ENCODE assay signal across 1 cellular context in the genomic region with DNA sequence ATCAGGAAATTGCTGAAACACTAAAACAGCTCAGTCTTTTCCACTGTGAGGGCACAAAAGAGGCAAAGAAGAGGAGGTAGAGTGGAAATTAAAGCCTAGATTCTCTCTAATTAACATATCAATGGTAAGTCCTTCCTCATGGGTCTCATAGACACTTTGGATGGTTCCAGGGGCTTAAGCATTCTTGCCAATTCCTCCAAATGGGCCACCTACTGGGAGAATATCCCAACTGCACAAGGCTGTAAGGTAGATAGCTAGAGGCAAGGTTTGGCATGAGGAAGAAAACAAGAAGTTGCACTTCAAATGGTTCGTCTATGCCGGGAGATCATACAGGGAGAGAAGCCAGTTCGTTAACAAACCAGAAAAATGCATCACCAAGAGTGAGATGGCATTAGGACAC.
TF ChIP-seq lines count a peak whose summit lies in the region.

No MANE protein-coding gene starts in this region.

TF ChIP-seq in H1, 55 proteins besides CTCF, POLR2A, EP300 and RAD21:
- TF ChIP-seq RFX5 (IDR thresholded peaks at IDR 0.05; ENCODE audit: borderline replicate concordance, low read depth, low read length) (no peak), TEAD4 (IDR thresholded peaks at IDR 0.05; ENCODE audit: low read depth, low read length) (0 out of 2 replicates have a peak, but pooled peaks have one; percentile 15)
